In genomic region chr22:19597399-19597735, GRCh38 we compare ENCODE assay signal across 13 cellular contexts.
A peak's percentile ranks its signal among the peaks of the same experiment; 100 is the strongest.
DNase-seq lines count a peak whose midpoint lies in the region; ATAC-seq, FAIRE-seq and TF ChIP-seq lines count a peak whose summit lies in the region.
"Had no signal": no experiment of that assay in that cellular context is flagged by ENCODE, and none has a peak within 500 bp of the region (broad histone marks: within the 10 kb centered on the region; RNA-seq: fewer than 3 reads in every experiment).

No MANE protein-coding gene starts in this region.

- peak overlapping the region; percentile 57 for H3K4me3 Mint-ChIP-seq in CD4-positive, alpha-beta T cell
- H3K4me3 Mint-ChIP-seq: dendritic cell treated with granulocyte-macrophage colony-stimulating factor and Interleukin-4, amounts not matched to agents 40 ng/mL and 50 ng/mL, for 4 days had no signal

- no peaks in the 10 kb centered on the region for H4K20me1 ChIP-seq in PC-3 (ENCODE audit: low read length)
- no peaks in the 10 kb centered on the region for H4K20me1 ChIP-seq in HepG2 (ENCODE audit: insufficient read depth, low read length)

- H3K36me3 ChIP-seq in PC-3 (ENCODE audit: low read depth, low read length) (no peaks in the 10 kb centered on the region), HepG2 (replicated peaks in 1 of 2; ENCODE audit: control insufficient read depth in 1 of 2, insufficient read depth in 2 of 2, low read length in 2 of 2) (no peaks in the 10 kb centered on the region)
- H3K36me3 ChIP-seq: SJSA1 had no signal

- H3K27me3 ChIP-seq in CD4-positive, alpha-beta T cell (ENCODE audit: control insufficient read depth, insufficient read depth, low read length): no peaks in the 10 kb centered on the region
- H3K27me3 ChIP-seq in PC-3 (ENCODE audit: low read length): no peaks in the 10 kb centered on the region
- peaks cover 2 to 31% of the 10 kb centered on the region in 2 experiments; a peak in 2 of 5 replicates for H3K27me3 ChIP-seq in HepG2 (ENCODE audit: control insufficient read depth in 1 of 2, insufficient read depth in 2 of 2, low read length in 2 of 2)
- H3K27me3 ChIP-seq: SJSA1 had no signal

- no peak for TF ChIP-seq CTCF in CD4-positive, alpha-beta T cell (IDR thresholded peaks at IDR 0.05)
- TF ChIP-seq CTCF in PC-3 (conservative IDR thresholded peaks at IDR 0.05; ENCODE audit: low read depth, low read length) (no peak), HepG2 (CRISPR knock-in tag; IDR thresholded peaks at IDR 0.05) (no peak)

- CTCF ChIA-PET in CD4-positive, alpha-beta T cell (lab: Charles Lee): interaction anchor here (0.9 kb wide), 1 partner anchor 207 kb away, joined by 3 read pairs; no protein-coding TSS in a partner anchor
- CTCF ChIA-PET in PC-3 (lab: Charles Lee) (no interaction called here), HepG2 (lab: Yijun Ruan, JAX; ENCODE audit: low intra/inter-chr PET ratio, low total read pairs) (no interaction called here)

- WGBS in HepG2 (ENCODE audit: low lambda C conversion rate): 8% methylated on average over 7 of the region's 7 CpGs

- peak; percentile 8 for FAIRE-seq in HepG2 (lab: Jason Lieb, UNC)
- FAIRE-seq: GM12878 had no signal

- POLR2A ChIA-PET in CD4-positive, alpha-beta T cell (lab: Charles Lee): interaction anchor here (0.7 to 3.7 kb wide), 13 partner anchors 11 to 453 kb away, joined by 3 to 45 read pairs (median 4); partner anchors contain the start of genes C22orf39, CDC45, ESS2 and HIRA
- POLR2A ChIA-PET in PC-3 (lab: Charles Lee; ENCODE audit: unreplicated experiment): no interaction called here
- POLR2A ChIA-PET in HepG2 (lab: Yijun Ruan, JAX): no interaction called here

- BruUV-seq in PC-3 (replicated peaks; lab: Mats Ljungman, UMichigan): no TSS peak
- no TSS peak for BruUV-seq in HepG2 (replicated peaks; lab: Mats Ljungman, UMichigan)

- peaks cover 68% of the 10 kb centered on the region for H3K4me1 Mint-ChIP-seq in CD4-positive, alpha-beta T cell (ENCODE audit: low read depth)

- no peak for TF ChIP-seq RAD21 in HepG2 (CRISPR knock-in tag; IDR thresholded peaks at IDR 0.05)

- no peaks in the 10 kb centered on the region for H3K9me3 Mint-ChIP-seq in CD4-positive, alpha-beta T cell
- H3K9me3 Mint-ChIP-seq: dendritic cell treated with granulocyte-macrophage colony-stimulating factor and Interleukin-4, amounts not matched to agents 40 ng/mL and 50 ng/mL, for 4 days had no signal

- H3K4me1 ChIP-seq in PC-3 (ENCODE audit: insufficient read depth, low read length) (peaks cover 28% of the 10 kb centered on the region), HepG2 (ENCODE audit: insufficient read depth, low read length) (peaks cover 36% of the 10 kb centered on the region)
- H3K4me1 ChIP-seq: SJSA1 had no signal

- no peaks in the 10 kb centered on the region for H3F3A ChIP-seq in PC-3 (ENCODE audit: low read length, unreplicated experiment)

- TF ChIP-seq EP300 in HepG2 (IDR thresholded peaks at IDR 0.05; ENCODE audit: low read depth in 2 of 2, low read length in 2 of 2): no peak
- TF ChIP-seq EP300 in HepG2 (CRISPR knock-in tag; IDR thresholded peaks at IDR 0.05; ENCODE audit: borderline replicate concordance): no peak

- no peaks in the 10 kb centered on the region for H3K9me3 ChIP-seq in CD4-positive, alpha-beta T cell (ENCODE audit: control insufficient read depth, low read length)
- H3K9me3 ChIP-seq in PC-3 (ENCODE audit: low read length): no peaks in the 10 kb centered on the region
- no peaks in the 10 kb centered on the region for H3K9me3 ChIP-seq in HepG2 (ENCODE audit: low read length)
- H3K9me3 ChIP-seq: SJSA1 had no signal

- H3K4me2 ChIP-seq in PC-3 (ENCODE audit: low read length): no peak overlapping the region
- peak overlapping the region; percentile 68 for H3K4me2 ChIP-seq in HepG2 (ENCODE audit: low read depth, low read length)

- H3K79me2 ChIP-seq in PC-3 (ENCODE audit: low read length) (no peaks in the 10 kb centered on the region), HepG2 (ENCODE audit: insufficient read depth, low read length) (no peaks in the 10 kb centered on the region)

- no peaks in the 10 kb centered on the region for H3K27me3 Mint-ChIP-seq in CD4-positive, alpha-beta T cell

- H3K9ac ChIP-seq in PC-3 (ENCODE audit: low read length) (0 out of 2 replicates have a peak overlapping the region, but pooled peaks have one; percentile 49), HepG2 (ENCODE audit: insufficient read depth, low read depth, low read length) (peak overlapping the region; percentile 23; the same call in 1 of the 2 replicates)

- intact Hi-C loops in CD4-positive, alpha-beta T cell (cut with DNase I, micrococcal nuclease): loop anchor here (1.0 to 2.0 kb wide), 3 partner anchors 10 to 419 kb away; partner anchors contain the start of gene SLC25A1 (in 1 of the 2)
- intact Hi-C loops in PC-3 (cut with micrococcal nuclease) (no loop called here), HepG2 (cut with micrococcal nuclease; ENCODE audit: unreplicated experiment) (no loop called here)

- peak overlapping the region; percentile 74 for H3K27ac ChIP-seq in CD4-positive, alpha-beta T cell (ENCODE audit: low read depth, low read length)
- peak overlapping the region; percentile 73 for H3K27ac ChIP-seq in PC-3 (ENCODE audit: low read length)
- peak overlapping the region; percentile 43 for H3K27ac ChIP-seq in HepG2 (ENCODE audit: extremely low read length, insufficient read depth, low read length)
- H3K27ac ChIP-seq: SJSA1 had no signal

- H2AFZ ChIP-seq in PC-3 (ENCODE audit: low read length) (0 out of 2 replicates have a peak overlapping the region, but pooled peaks have one; percentile 38), HepG2 (ENCODE audit: low read length) (no peak overlapping the region)

- DNase-seq in CD4-positive, alpha-beta T cell: peak; percentile 23 to 70 (median 49)
- DNase-seq in PC-3 (no peak), activated T-helper 1 cell treated with Interleukin-2 at 50 U/mL for 16 hours (ENCODE audit: low read depth) (peak; percentile 22), HepG2 (ENCODE audit: low spot score) (peak; percentile 32), NCI-H526 treated with DMSO at 0.1 percent for 48 hours (lab: John Stamatoyannopoulos, UW) (no peak), NCI-H1694 (lab: John Stamatoyannopoulos, UW) (no peak), NCI-H2029 (lab: John Stamatoyannopoulos, UW) (no peak), A172 (ENCODE audit: low spot score) (no peak)
- DNase-seq: COR-L47, hypothalamus had no signal

- peak; percentile 96 for ATAC-seq in CD4-positive, alpha-beta T cell (ENCODE audit: poor library complexity)
- ATAC-seq in PC-3: no peak
- ATAC-seq in HepG2: peak; percentile 77
- ATAC-seq: GM12878 had no signal

- peak overlapping the region; percentile 93 for H3K27ac Mint-ChIP-seq in CD4-positive, alpha-beta T cell
- H3K27ac Mint-ChIP-seq: dendritic cell treated with granulocyte-macrophage colony-stimulating factor and Interleukin-4, amounts not matched to agents 40 ng/mL and 50 ng/mL, for 4 days had no signal

- H3K4me3 ChIP-seq in PC-3 (ENCODE audit: low read length) (no peak overlapping the region), HepG2 (replicated peaks in 1 of 3; ENCODE audit: insufficient read depth in 1 of 3, low read depth in 2 of 3, low read length in 3 of 3) (no peak overlapping the region; a peak in 1 of 6 replicates)
- H3K4me3 ChIP-seq: GM12878, SJSA1 had no signal

- no peaks in the 10 kb centered on the region for H3K9me2 ChIP-seq in PC-3 (replicated peaks; ENCODE audit: low read length)

- in situ Hi-C loops in HepG2 (cut with HindIII; ENCODE audit: extremely low pct_ligation_motif_present, low pct_unique_long_range_greater_than_20kb): no loop called here

- TF ChIP-seq POLR2A in HepG2 (IDR thresholded peaks at IDR 0.05; ENCODE audit: insufficient read depth in 1 of 2, low read depth in 2 of 2, low read length in 2 of 2): no peak

- no peaks in the 10 kb centered on the region for H3K36me3 Mint-ChIP-seq in CD4-positive, alpha-beta T cell (ENCODE audit: low read depth)

TF ChIP-seq in HepG2, 621 proteins besides CTCF, POLR2A, EP300 and RAD21 (continues in another document):
- TF ChIP-seq ZNF503 (CRISPR knock-in tag; IDR thresholded peaks at IDR 0.05) (no peak), ZNF331 (CRISPR knock-in tag; IDR thresholded peaks at IDR 0.05) (no peak), TEAD3 (CRISPR knock-in tag; optimal IDR thresholded peaks at IDR 0.05; ENCODE audit: borderline replicate concordance) (peak; percentile 21), RFX1 (IDR thresholded peaks at IDR 0.05) (no peak), SOX13 (IDR thresholded peaks at IDR 0.05) (no peak), SOX13 (CRISPR knock-in tag; conservative IDR thresholded peaks at IDR 0.05 in 1 of 2, IDR thresholded peaks at IDR 0.05 in 1 of 2) (peak in 1 of 2 experiments; percentile 9; a peak in 1 of 4 replicates), FOXO1 (CRISPR knock-in tag; IDR thresholded peaks at IDR 0.05) (0 out of 2 replicates have a peak, but pooled peaks have one; percentile 16)

Comparison
In these comparisons a context has a peak if more than half of its experiments do, and no peak if none do; other contexts are left out.
1. DNase-seq: peak in CD4-positive, alpha-beta T cell (10 of 10), activated T-helper 1 cell treated with Interleukin-2 at 50 U/mL for 16 hours (single experiment) and HepG2 (single experiment); none in PC-3 (single experiment), NCI-H526 treated with DMSO at 0.1 percent for 48 hours (single experiment), NCI-H1694 (single experiment), NCI-H2029 (single experiment) and A172 (single experiment).
2. intact Hi-C loops: an anchor here in CD4-positive, alpha-beta T cell (1.0 to 2.0 kb wide); none called in PC-3 and HepG2.
3. Peak in every context shown above with its lines, with median percentiles within 50 percentile points of each other: H3K27ac ChIP-seq.